Comparison of ENCODE assay signal across 16 cellular contexts in the genomic region with DNA sequence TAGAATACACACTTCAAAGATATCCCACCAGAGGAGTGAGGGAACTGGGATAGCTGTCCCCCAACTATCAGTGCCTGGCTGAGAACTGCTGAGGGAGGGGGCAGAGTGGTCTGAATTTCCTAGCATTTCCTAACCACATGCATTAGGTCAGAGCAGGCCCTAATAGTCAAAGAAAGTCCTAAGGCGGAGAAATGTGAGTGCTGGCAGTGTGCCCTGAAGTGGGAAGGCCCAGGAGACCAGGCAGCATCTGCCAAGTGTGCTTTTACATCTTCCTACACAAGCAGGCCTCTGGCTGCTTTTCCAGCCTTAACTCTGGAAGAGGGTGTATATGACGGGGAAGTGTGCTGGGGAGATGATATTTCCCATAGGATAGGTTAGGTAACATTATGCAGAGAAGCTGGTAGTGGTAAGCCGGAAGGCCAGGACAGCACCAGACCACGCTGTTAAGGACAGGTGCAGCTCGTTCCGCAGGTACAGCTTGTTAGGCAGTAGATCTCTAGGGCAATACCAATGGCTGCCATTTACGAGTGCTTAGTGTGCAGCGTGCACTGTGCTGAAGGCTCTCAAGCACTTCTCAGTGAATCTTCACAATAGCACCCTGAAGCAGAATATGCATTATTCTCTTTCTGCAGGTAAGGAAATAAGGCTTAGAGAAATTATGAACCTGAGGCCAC. TPM values are rescaled to one million over a fixed set of nuclear protein-coding genes. Genes with fewer than 3 reads are reported as not detected.
A peak's percentile ranks its signal among the peaks of the same experiment; 100 is the strongest.
DNase-seq lines count a peak whose midpoint lies in the region; ATAC-seq and TF ChIP-seq lines count a peak whose summit lies in the region.
"Had no signal": no experiment of that assay in that cellular context is flagged by ENCODE, and none has a peak within 500 bp of the region (broad histone marks: within the 10 kb centered on the region; RNA-seq: fewer than 3 reads in every experiment).

No MANE protein-coding gene starts in this region.

- H4K12ac ChIP-seq in trophoblast cell (ENCODE audit: low read depth, low read length), result no peak overlapping the region

- H4K91ac ChIP-seq in trophoblast cell (ENCODE audit: low read depth, low read length), result no peak overlapping the region

- H2BK120ac ChIP-seq in trophoblast cell (ENCODE audit: insufficient read depth, low read length, poor library complexity), result no peak overlapping the region

- no peaks in the 10 kb centered on the region for H3K4me1 ChIP-seq in SJCRH30
- H3K4me1 ChIP-seq in mucosa of descending colon (ENCODE audit: low read depth), result no peaks in the 10 kb centered on the region
- H3K4me1 ChIP-seq in trophoblast cell (ENCODE audit: control insufficient read depth in 1 of 2, insufficient read depth in 2 of 2, low read length in 2 of 2), result peaks cover 0 to 3% of the 10 kb centered on the region in 2 experiments
- H3K4me1 ChIP-seq: esophagus muscularis mucosa had no signal

- H3K79me2 ChIP-seq in trophoblast cell (ENCODE audit: control insufficient read depth, insufficient read depth, low read length, poor library complexity), result no peaks in the 10 kb centered on the region

- H2AFZ ChIP-seq in trophoblast cell (ENCODE audit: insufficient read depth, low read length, poor library complexity), result no peak overlapping the region

- no peak overlapping the region for H3K14ac ChIP-seq in trophoblast cell (ENCODE audit: low read length)

- H3K27me3 ChIP-seq in SJCRH30 (no peaks in the 10 kb centered on the region), trophoblast cell (ENCODE audit: insufficient read depth, low read length) (no peaks in the 10 kb centered on the region)
- H3K27me3 ChIP-seq: esophagus muscularis mucosa had no signal

- intact Hi-C loops in left cardiac atrium (cut with DNase I) (no loop called here), left ventricle myocardium superior (cut with micrococcal nuclease) (no loop called here), mucosa of descending colon (cut with DNase I, micrococcal nuclease) (no loop called here)

- DNase-seq in left cardiac atrium (peak; percentile 34), left ventricle myocardium superior (no peak), SJCRH30 (peak; percentile 17 to 52), kidney tubule cell (ENCODE audit: low spot score) (peak; percentile 22), ureter (ENCODE audit: low spot score) (peak; percentile 49), mucosa of descending colon (no peak), trophoblast cell (no peak), AG08396 (ENCODE audit: low spot score) (no peak)
- DNase-seq: ACHN; activated T-cell treated with anti-CD3 and anti-CD28 coated beads, Interleukin-2, amount 50 U/mL, for 4 hours; SHP77; T1000 had no signal

- WGBS in trophoblast cell (ENCODE audit: extremely low coverage, insufficient coverage, insufficient read length), result no CpG with 5 or more reads among the region's 8 CpGs

- no peaks in the 10 kb centered on the region for H3K79me1 ChIP-seq in trophoblast cell (ENCODE audit: low read length)

- H2AK5ac ChIP-seq in trophoblast cell (ENCODE audit: low read length), result no peak overlapping the region

- no peak overlapping the region for H2BK5ac ChIP-seq in trophoblast cell (ENCODE audit: low read depth, low read length, poor library complexity)

- no peak overlapping the region for H3K4me2 ChIP-seq in trophoblast cell (ENCODE audit: low read length)
- H3K4me2 ChIP-seq: smooth muscle cell had no signal

- H3K36me3 ChIP-seq in SJCRH30 (no peaks in the 10 kb centered on the region), mucosa of descending colon (ENCODE audit: low read depth) (no peaks in the 10 kb centered on the region), trophoblast cell (ENCODE audit: control insufficient read depth in 1 of 2, insufficient read depth in 2 of 2, low read length in 2 of 2) (no peaks in the 10 kb centered on the region)
- H3K36me3 ChIP-seq: esophagus muscularis mucosa had no signal

- no peak overlapping the region for H3K27ac ChIP-seq in SJCRH30
- no peak overlapping the region for H3K27ac ChIP-seq in trophoblast cell (ENCODE audit: low read depth, low read length)
- H3K27ac ChIP-seq: coronary artery, esophagus muscularis mucosa had no signal

- no peak overlapping the region for H3K18ac ChIP-seq in trophoblast cell (ENCODE audit: low read length)

- H3K4ac ChIP-seq in trophoblast cell (ENCODE audit: low read depth, low read length), result no peak overlapping the region

- peak in 1 of 2 donors; percentile 56 for ATAC-seq in left cardiac atrium
- no peak for ATAC-seq in left ventricle myocardium superior
- no peak for ATAC-seq in mucosa of descending colon
- ATAC-seq: activated T-cell treated with anti-CD3 and anti-CD28 coated beads, Interleukin-2, amount 50 U/mL, for 4 hours had no signal

- no peak overlapping the region for H4K8ac ChIP-seq in trophoblast cell (ENCODE audit: low read depth, low read length)

- no peak overlapping the region for H2BK12ac ChIP-seq in trophoblast cell (ENCODE audit: low read length)

- H3K9ac ChIP-seq in trophoblast cell (ENCODE audit: low read length), result no peak overlapping the region

- no peak overlapping the region for H3K4me3 ChIP-seq in SJCRH30
- no peak overlapping the region for H3K4me3 ChIP-seq in mucosa of descending colon
- no peak overlapping the region for H3K4me3 ChIP-seq in trophoblast cell (ENCODE audit: low read depth, low read length)
- H3K4me3 ChIP-seq: coronary artery, esophagus muscularis mucosa, smooth muscle cell had no signal

- H3K9me3 ChIP-seq in SJCRH30 (replicated peaks), result no peaks in the 10 kb centered on the region
- H3K9me3 ChIP-seq in mucosa of descending colon, result no peaks in the 10 kb centered on the region
- no peaks in the 10 kb centered on the region for H3K9me3 ChIP-seq in trophoblast cell (ENCODE audit: insufficient read depth, low read depth, low read length)
- H3K9me3 ChIP-seq: esophagus muscularis mucosa had no signal

- H3K23ac ChIP-seq in trophoblast cell (ENCODE audit: low read length), result no peak overlapping the region

- TF ChIP-seq CTCF in mucosa of descending colon (IDR thresholded peaks at IDR 0.05), result no peak

RNA-seq across cellular contexts. Expression of gene CCDC198, which starts 9.1 kb away (rescaled TPM):
- total RNA-seq in left cardiac atrium, result not detected
- total RNA-seq in left ventricle myocardium superior, result not detected
- 0.22 and 0.25 TPM in 2 replicates for total RNA-seq in SJCRH30 (2014; rRNA removed; shearing (Covaris generic))
- 28.3 TPM for total RNA-seq in ureter
- not detected for total RNA-seq in mucosa of descending colon
- not detected in 2 replicates for polyA plus RNA-seq in trophoblast cell (2013)
- total RNA-seq: activated T-cell treated with anti-CD3 and anti-CD28 coated beads, Interleukin-2, amount 50 U/mL, for 4 hours; esophagus muscularis mucosa; NCI-H460; smooth muscle cell had no signal
- polyA plus RNA-seq: smooth muscle cell had no signal

Comparison
In these comparisons a context has a peak if more than half of its experiments do, and no peak if none do; other contexts are left out.
1. DNase-seq: peak in left cardiac atrium (single experiment), SJCRH30 (2 of 2), kidney tubule cell (single experiment) and ureter (single experiment); none in left ventricle myocardium superior (single experiment), mucosa of descending colon (0 of 3), trophoblast cell (0 of 2) and AG08396 (single experiment).
2. RNA of gene CCDC198, which starts 9.1 kb away (total RNA-seq): 28.3 TPM in ureter (single experiment); 0.22 to 0.25 TPM in SJCRH30, not detected in left cardiac atrium, not detected in left ventricle myocardium superior (single experiment) and not detected in mucosa of descending colon; every median in the first group is over 10 times any median in the second.